10 cellular contexts compared by ENCODE assay signal in the genomic region with DNA sequence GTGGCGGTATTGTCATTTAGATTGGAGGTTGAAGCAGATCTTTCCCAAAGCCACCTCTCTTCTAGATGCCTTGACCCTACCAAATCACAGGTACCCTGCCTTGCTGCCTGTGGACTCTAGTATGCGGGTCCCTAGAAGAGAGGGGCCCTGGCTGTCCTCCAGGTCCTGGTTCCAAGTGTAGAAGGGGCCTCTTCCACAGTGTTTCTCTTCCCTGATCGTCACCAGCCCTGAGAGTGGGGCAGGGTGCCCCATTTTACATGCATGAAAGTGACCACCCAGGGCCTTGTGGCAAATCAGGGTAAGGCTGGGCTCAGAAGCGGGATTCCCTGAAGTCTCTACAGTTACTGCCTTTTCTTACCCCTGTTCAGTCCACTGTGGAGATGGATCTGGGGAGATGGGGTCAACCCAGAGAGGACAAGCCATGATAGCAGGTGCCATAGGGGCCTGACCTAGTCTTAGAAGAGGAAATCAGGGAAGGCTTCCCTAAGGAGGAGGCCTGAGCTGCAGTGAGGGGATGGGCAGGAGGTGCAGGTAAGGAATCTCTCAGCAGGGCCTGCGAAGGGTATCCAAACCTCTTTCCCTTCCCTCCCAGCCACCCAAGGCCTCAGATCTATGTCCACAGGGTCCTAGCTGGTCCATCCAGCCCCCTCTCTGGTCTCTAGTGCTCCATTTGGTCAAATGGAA. TPM values are rescaled to one million over a fixed set of nuclear protein-coding genes. Genes with fewer than 3 reads are reported as not detected.
A peak's percentile ranks its signal among the peaks of the same experiment; 100 is the strongest.
DNase-seq lines count a peak whose midpoint lies in the region; ATAC-seq and TF ChIP-seq lines count a peak whose summit lies in the region.
"Had no signal": no experiment of that assay in that cellular context is flagged by ENCODE, and none has a peak within 500 bp of the region (broad histone marks: within the 10 kb centered on the region; RNA-seq: fewer than 3 reads in every experiment).

No MANE protein-coding gene starts in this region.

- no peak overlapping the region for H3K27ac ChIP-seq in CD8-positive, alpha-beta T cell (ENCODE audit: low read depth, low read length)
- H3K27ac ChIP-seq in Peyer's patch (peak overlapping the region in 3 of 4 donors; percentile 64 to 73 (median 71)), gastroesophageal sphincter (peak overlapping the region in 3 of 4 donors; percentile 72 to 82 (median 74)), psoas muscle (peak overlapping the region; percentile 80)

- no peak for TF ChIP-seq EP300 in gastroesophageal sphincter (IDR thresholded peaks at IDR 0.05)

- TF ChIP-seq CTCF in CD8-positive, alpha-beta T cell (IDR thresholded peaks at IDR 0.05) = no peak
- TF ChIP-seq CTCF in Peyer's patch (IDR thresholded peaks at IDR 0.05) = no peak
- TF ChIP-seq CTCF in gastroesophageal sphincter (IDR thresholded peaks at IDR 0.05) = no peak
- no peak for TF ChIP-seq CTCF in psoas muscle (IDR thresholded peaks at IDR 0.05)

- no peaks in the 10 kb centered on the region for H3K9me3 ChIP-seq in CD8-positive, alpha-beta T cell (ENCODE audit: low read length)
- H3K9me3 ChIP-seq in Peyer's patch (no peaks in the 10 kb centered on the region), gastroesophageal sphincter (no peaks in the 10 kb centered on the region), psoas muscle (no peaks in the 10 kb centered on the region)

- H3K27me3 ChIP-seq in CD8-positive, alpha-beta T cell (ENCODE audit: insufficient read depth, low read length) = no peaks in the 10 kb centered on the region
- H3K27me3 ChIP-seq in Peyer's patch (no peaks in the 10 kb centered on the region), gastroesophageal sphincter (peaks cover 28% of the 10 kb centered on the region), psoas muscle (ENCODE audit: insufficient read depth in 3 of 3, low read length in 2 of 3) (peaks cover 0 to 19% (median 4%) of the 10 kb centered on the region in 3 donors)

- no peak overlapping the region for H3K4me3 ChIP-seq in CD8-positive, alpha-beta T cell (ENCODE audit: low read depth, low read length)
- H3K4me3 ChIP-seq in Peyer's patch = no peak overlapping the region
- no peak overlapping the region for H3K4me3 ChIP-seq in gastroesophageal sphincter
- H3K4me3 ChIP-seq in psoas muscle = no peak overlapping the region

- H3K4me1 Mint-ChIP-seq in CD8-positive, alpha-beta T cell (ENCODE audit: low read depth) = peaks cover 24% of the 10 kb centered on the region

- H3K4me1 ChIP-seq in CD8-positive, alpha-beta T cell (ENCODE audit: insufficient read depth, low read length) = peaks cover 27% of the 10 kb centered on the region
- peaks cover 0 to 39% (median 30%) of the 10 kb centered on the region in 4 donors for H3K4me1 ChIP-seq in Peyer's patch
- H3K4me1 ChIP-seq in gastroesophageal sphincter = peaks cover 0 to 37% (median 7%) of the 10 kb centered on the region in 3 donors
- H3K4me1 ChIP-seq in psoas muscle = no peaks in the 10 kb centered on the region

- no peaks in the 10 kb centered on the region for H3K9me3 Mint-ChIP-seq in CD8-positive, alpha-beta T cell

- POLR2A ChIA-PET in CD8-positive, alpha-beta T cell (lab: Charles Lee) = no interaction called here

- no peak for DNase-seq in CD8-positive, alpha-beta T cell
- peak in 1 of 3 donors; percentile 46 for DNase-seq in Peyer's patch
- DNase-seq in psoas muscle = peak in 1 of 2 donors; percentile 42
- DNase-seq in effector CD8-positive, alpha-beta T cell (lab: John Stamatoyannopoulos, UW) = no peak
- DNase-seq in NCI-H446 (lab: John Stamatoyannopoulos, UW) = no peak
- no peak for DNase-seq in CD1c-positive myeloid dendritic cell (ENCODE audit: extremely low spot score)
- no peak for DNase-seq in NCI-H2029 (lab: John Stamatoyannopoulos, UW)
- DNase-seq: mesendoderm, NCI-H1105 had no signal

- CTCF ChIA-PET in CD8-positive, alpha-beta T cell (lab: Charles Lee) = no interaction called here

- peak overlapping the region; percentile 71 for H3K4me3 Mint-ChIP-seq in CD8-positive, alpha-beta T cell

- no peak for ATAC-seq in CD8-positive, alpha-beta T cell
- ATAC-seq in gastroesophageal sphincter (no peak), psoas muscle (no peak)

- WGBS in gastroesophageal sphincter (ENCODE audit: low coverage in 1 of 2), 2 donors = 86% methylated on average over 1 to 2 of the region's 5 CpGs
- 93 to 95% (median 94%) methylated on average over 5 of the region's 5 CpGs for WGBS in psoas muscle, 3 donors

- H3K27me3 Mint-ChIP-seq in CD8-positive, alpha-beta T cell (ENCODE audit: low read depth) = peaks cover 18% of the 10 kb centered on the region

- H3K36me3 Mint-ChIP-seq in CD8-positive, alpha-beta T cell = no peaks in the 10 kb centered on the region

- H3K27ac Mint-ChIP-seq in CD8-positive, alpha-beta T cell = no peak overlapping the region

- TF ChIP-seq POLR2A in Peyer's patch (IDR thresholded peaks at IDR 0.05) = no peak
- TF ChIP-seq POLR2A in gastroesophageal sphincter (IDR thresholded peaks at IDR 0.05) = no peak

- intact Hi-C loops in CD8-positive, alpha-beta T cell (cut with DNase I, micrococcal nuclease) = no loop called here
- intact Hi-C loops in psoas muscle (cut with DNase I) = loop anchor here in 1 of 2 donors (2.0 to 5.0 kb wide), 2 partner anchors 59 to 93 kb away; no protein-coding TSS in a partner anchor

- H3K36me3 ChIP-seq in CD8-positive, alpha-beta T cell (ENCODE audit: insufficient read depth, low read length) = no peaks in the 10 kb centered on the region
- H3K36me3 ChIP-seq in Peyer's patch (no peaks in the 10 kb centered on the region), gastroesophageal sphincter (no peaks in the 10 kb centered on the region), psoas muscle (ENCODE audit: insufficient read depth in 1 of 2, low read depth in 1 of 2) (no peaks in the 10 kb centered on the region)

RNA-seq across cellular contexts. Expression of a gene that starts 1.2 kb away (rescaled TPM):
- total RNA-seq in CD8-positive, alpha-beta T cell = under 1 TPM; 0.31 to 0.68 TPM
- 10 to 100 TPM in 3 of 4 donors, 1 to 10 TPM in 1; 4.0 to 36.7 (median 23.0) TPM for total RNA-seq in Peyer's patch
- total RNA-seq in gastroesophageal sphincter = 10 to 100 TPM; 22.7 to 37.6 (median 31.1) TPM
- 10 to 100 TPM; 14.7 to 32.9 (median 21.4) TPM for total RNA-seq in psoas muscle
- 10 to 100 TPM; 16.2 to 27.9 (median 16.7) TPM for polyA plus RNA-seq in psoas muscle
